Comparison of ENCODE assay signal across 8 cellular contexts in the genomic region with DNA sequence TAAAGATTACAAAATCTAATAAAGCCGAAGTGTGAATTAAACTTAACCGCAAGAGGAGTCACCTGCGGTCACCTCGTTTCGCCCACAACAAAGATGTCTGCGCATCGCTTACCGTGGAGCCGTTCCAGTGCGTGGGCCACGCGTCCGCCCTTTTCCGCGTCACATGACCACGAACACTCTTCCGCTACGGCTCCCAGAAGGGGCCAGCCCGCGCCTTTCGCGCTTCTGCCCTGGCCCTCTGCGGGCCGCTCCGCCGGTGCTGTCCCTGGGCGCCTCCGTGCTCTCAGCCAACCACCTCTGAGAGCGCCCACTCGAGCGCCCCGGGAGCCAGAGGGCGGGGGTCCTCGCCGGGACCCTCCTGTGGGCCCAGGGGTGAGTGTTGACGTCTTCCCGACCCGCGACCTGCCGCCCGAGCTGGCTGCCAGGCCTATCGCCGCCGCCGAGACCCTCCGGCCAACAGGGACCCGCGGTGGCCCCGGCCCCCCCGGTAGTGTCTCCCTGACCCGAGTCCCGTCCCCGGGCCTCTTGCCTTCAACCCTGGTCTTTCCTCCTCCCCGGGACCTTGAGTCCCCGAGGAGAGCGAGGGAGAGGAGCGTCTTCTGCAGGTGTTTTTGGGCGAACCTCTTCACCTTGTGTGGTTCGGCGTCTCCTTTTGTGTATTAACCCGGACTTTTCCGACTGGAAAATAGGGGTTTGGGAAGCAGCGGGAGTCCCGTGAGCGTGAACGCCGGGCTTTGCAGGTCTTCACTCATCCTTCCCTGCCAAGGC. TPM values are rescaled to one million over a fixed set of nuclear protein-coding genes. Genes with fewer than 3 reads are reported as not detected.
DNase-seq lines count a peak whose midpoint lies in the region; ATAC-seq, FAIRE-seq and TF ChIP-seq lines count a peak whose summit lies in the region.

A gene with protein sequence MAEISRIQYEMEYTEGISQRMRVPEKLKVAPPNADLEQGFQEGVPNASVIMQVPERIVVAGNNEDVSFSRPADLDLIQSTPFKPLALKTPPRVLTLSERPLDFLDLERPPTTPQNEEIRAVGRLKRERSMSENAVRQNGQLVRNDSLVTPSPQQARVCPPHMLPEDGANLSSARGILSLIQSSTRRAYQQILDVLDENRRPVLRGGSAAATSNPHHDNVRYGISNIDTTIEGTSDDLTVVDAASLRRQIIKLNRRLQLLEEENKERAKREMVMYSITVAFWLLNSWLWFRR (plus strand): TSS at position 196 of the 768 bp plus-strand sequence. CDS start 5,415 bp downstream, outside the sequence.

- H3K4me3 Mint-ChIP-seq in activated T-cell treated with anti-CD3 and anti-CD28 coated beads, Interleukin-2, amount 50 U/mL, for 72 hours = peak within 1 kb of the TSS; percentile 93 to 96

- H3K27me3 Mint-ChIP-seq in activated T-cell treated with anti-CD3 and anti-CD28 coated beads, Interleukin-2, amount 50 U/mL, for 72 hours (ENCODE audit: low read depth) = peaks cover 12% of the 10 kb centered on the region

- TF ChIP-seq CTCF in DOHH2 (IDR thresholded peaks at IDR 0.05; ENCODE audit: low read depth, low read length, poor library complexity, severe bottlenecking) (peak; percentile 65), esophagus muscularis mucosa (IDR thresholded peaks at IDR 0.05) (peak; percentile 3 to 15 (median 12))

- H3K79me2 ChIP-seq in DOHH2 (ENCODE audit: control insufficient read depth, low read length) = peaks cover 52% of the 10 kb centered on the region

- peaks cover 0 to 8% of the 10 kb centered on the region in 2 donors for H3K36me3 Mint-ChIP-seq in activated T-cell treated with anti-CD3 and anti-CD28 coated beads, Interleukin-2, amount 50 U/mL, for 72 hours (ENCODE audit: insufficient read depth in 2 of 2)

- TF ChIP-seq POLR2A in esophagus muscularis mucosa (IDR thresholded peaks at IDR 0.05; ENCODE audit: low read depth) = peak; percentile 60

- no peak for TF ChIP-seq EP300 in esophagus muscularis mucosa (IDR thresholded peaks at IDR 0.05)

- H3K4me3 ChIP-seq in DOHH2 (ENCODE audit: low read length) (peak within 1 kb of the TSS; percentile 98), esophagus muscularis mucosa (peak within 1 kb of the TSS; percentile 86 to 98 (median 93)), muscle layer of duodenum (ENCODE audit: low read depth in 1 of 2, low read length in 2 of 2) (peak within 1 kb of the TSS; percentile 91 to 95)

- ATAC-seq in GM21786 (IDR thresholded peaks at IDR 0.05; ENCODE audit: unreplicated experiment) = peak; percentile 97
- peak; percentile 99 for ATAC-seq in activated T-cell treated with anti-CD3 and anti-CD28 coated beads, Interleukin-2, amount 50 U/mL, for 72 hours (replicated peaks in 1 of 2)

- peak; percentile 79 for FAIRE-seq in RCC 7860 (lab: Jason Lieb, UNC)

- H3K4me2 ChIP-seq in DOHH2 (ENCODE audit: low read length) = peak within 1 kb of the TSS; percentile 97

- 0 out of 2 replicates have a peak, but pooled peaks cover 6% of the 10 kb centered on the region for H4K20me1 ChIP-seq in DOHH2 (ENCODE audit: control insufficient read depth, insufficient read depth, low read depth, low read length)

- peak within 1 kb of the TSS; percentile 64 for H3K27ac ChIP-seq in DOHH2 (ENCODE audit: low read depth, low read length)
- peak within 1 kb of the TSS; percentile 83 for H3K27ac ChIP-seq in KOPT-K1 (ENCODE audit: low read depth, low read length, poor library complexity, severe bottlenecking)
- H3K27ac ChIP-seq in esophagus muscularis mucosa (replicated peaks in 1 of 4) = peak within 1 kb of the TSS; percentile 87 to 97 (median 92)
- peak within 1 kb of the TSS; percentile 86 for H3K27ac ChIP-seq in muscle layer of duodenum (ENCODE audit: low read length)

- 0% methylated on average over 19 of the region's 67 CpGs for WGBS in esophagus muscularis mucosa

- no peaks in the 10 kb centered on the region; the same call in 1 of the 2 replicates for H3K9me3 ChIP-seq in DOHH2 (ENCODE audit: control insufficient read depth, insufficient read depth, low read length)
- no peaks in the 10 kb centered on the region for H3K9me3 ChIP-seq in KOPT-K1 (ENCODE audit: insufficient read depth, low read length, poor library complexity, severe bottlenecking)
- H3K9me3 ChIP-seq in esophagus muscularis mucosa = no peaks in the 10 kb centered on the region
- H3K9me3 ChIP-seq in muscle layer of duodenum (ENCODE audit: control insufficient read depth in 1 of 2, low read length in 2 of 2) = no peaks in the 10 kb centered on the region

- peaks cover 24% of the 10 kb centered on the region for H3K36me3 ChIP-seq in DOHH2 (ENCODE audit: control insufficient read depth, low read length)
- peaks cover 15% of the 10 kb centered on the region for H3K36me3 ChIP-seq in KOPT-K1 (ENCODE audit: insufficient read depth, low read length)
- peaks cover 0 to under 1% (median 0%) of the 10 kb centered on the region in 4 donors for H3K36me3 ChIP-seq in esophagus muscularis mucosa
- peaks cover 0 to under 1% of the 10 kb centered on the region in 2 donors for H3K36me3 ChIP-seq in muscle layer of duodenum (ENCODE audit: control insufficient read depth in 1 of 2, insufficient read depth in 2 of 2, low read length in 2 of 2)

- H3K9me3 Mint-ChIP-seq in activated T-cell treated with anti-CD3 and anti-CD28 coated beads, Interleukin-2, amount 50 U/mL, for 72 hours = peaks cover 0 to 3% of the 10 kb centered on the region in 2 donors

- peak; percentile 84 for DNase-seq in RCC 7860 (ENCODE audit: low spot score)
- peak; percentile 93 to 95 for DNase-seq in activated T-cell treated with anti-CD3 and anti-CD28 coated beads, Interleukin-2, amount 50 U/mL, for 72 hours
- peak; percentile 98 for DNase-seq in esophagus muscularis mucosa (ENCODE audit: extremely low spot score)
- DNase-seq in stimulated activated CD8-positive, alpha-beta memory T cell treated with anti-CD3 and anti-CD28 coated beads, Interleukin-7, amount 100 ng/mL, for 4 hours (ENCODE audit: low read depth in 2 of 2) = peak; percentile 90 to 91

- H3K27me3 ChIP-seq in DOHH2 (ENCODE audit: control insufficient read depth, low read length) = no peaks in the 10 kb centered on the region
- no peaks in the 10 kb centered on the region for H3K27me3 ChIP-seq in esophagus muscularis mucosa
- no peaks in the 10 kb centered on the region for H3K27me3 ChIP-seq in muscle layer of duodenum (ENCODE audit: low read depth, low read length)

- H3K4me1 Mint-ChIP-seq in activated T-cell treated with anti-CD3 and anti-CD28 coated beads, Interleukin-2, amount 50 U/mL, for 72 hours (ENCODE audit: low read depth) = peaks cover 52% of the 10 kb centered on the region

- no peaks in the 10 kb centered on the region for H3F3A ChIP-seq in DOHH2 (ENCODE audit: control insufficient read depth, insufficient read depth)

- H3K9me2 ChIP-seq in DOHH2 (replicated peaks; ENCODE audit: control insufficient read depth, low read length) = no peaks in the 10 kb centered on the region

- intact Hi-C loops in esophagus muscularis mucosa (cut with DNase I) = no loop called here

- H3K4me1 ChIP-seq in DOHH2 (ENCODE audit: control insufficient read depth, low read length) (peaks cover 27% of the 10 kb centered on the region), esophagus muscularis mucosa (peaks cover 19 to 33% (median 23%) of the 10 kb centered on the region in 4 donors), muscle layer of duodenum (ENCODE audit: control insufficient read depth in 1 of 2, insufficient read depth in 2 of 2, low read length in 2 of 2) (peaks cover 3 to 18% of the 10 kb centered on the region in 2 donors)

- H3K27ac Mint-ChIP-seq in activated T-cell treated with anti-CD3 and anti-CD28 coated beads, Interleukin-2, amount 50 U/mL, for 72 hours = peak within 1 kb of the TSS; percentile 95

RNA-seq across cellular contexts. Expression of the gene that starts here (rescaled TPM):
- total RNA-seq in activated T-cell treated with anti-CD3 and anti-CD28 coated beads, Interleukin-2, amount 50 U/mL, for 72 hours = 10 to 100 TPM; 80.6 to 88.7 TPM
- total RNA-seq in esophagus muscularis mucosa = 100 to 1,000 TPM; 117 to 135 (median 125) TPM

Comparison
In these comparisons a context has a peak if more than half of its experiments do, and no peak if none do; other contexts are left out.
1. Peak in every context shown above with its lines: DNase-seq, ATAC-seq, H3K4me3 ChIP-seq and H3K27ac ChIP-seq.